6 cellular contexts compared by ENCODE assay signal in the genomic region with DNA sequence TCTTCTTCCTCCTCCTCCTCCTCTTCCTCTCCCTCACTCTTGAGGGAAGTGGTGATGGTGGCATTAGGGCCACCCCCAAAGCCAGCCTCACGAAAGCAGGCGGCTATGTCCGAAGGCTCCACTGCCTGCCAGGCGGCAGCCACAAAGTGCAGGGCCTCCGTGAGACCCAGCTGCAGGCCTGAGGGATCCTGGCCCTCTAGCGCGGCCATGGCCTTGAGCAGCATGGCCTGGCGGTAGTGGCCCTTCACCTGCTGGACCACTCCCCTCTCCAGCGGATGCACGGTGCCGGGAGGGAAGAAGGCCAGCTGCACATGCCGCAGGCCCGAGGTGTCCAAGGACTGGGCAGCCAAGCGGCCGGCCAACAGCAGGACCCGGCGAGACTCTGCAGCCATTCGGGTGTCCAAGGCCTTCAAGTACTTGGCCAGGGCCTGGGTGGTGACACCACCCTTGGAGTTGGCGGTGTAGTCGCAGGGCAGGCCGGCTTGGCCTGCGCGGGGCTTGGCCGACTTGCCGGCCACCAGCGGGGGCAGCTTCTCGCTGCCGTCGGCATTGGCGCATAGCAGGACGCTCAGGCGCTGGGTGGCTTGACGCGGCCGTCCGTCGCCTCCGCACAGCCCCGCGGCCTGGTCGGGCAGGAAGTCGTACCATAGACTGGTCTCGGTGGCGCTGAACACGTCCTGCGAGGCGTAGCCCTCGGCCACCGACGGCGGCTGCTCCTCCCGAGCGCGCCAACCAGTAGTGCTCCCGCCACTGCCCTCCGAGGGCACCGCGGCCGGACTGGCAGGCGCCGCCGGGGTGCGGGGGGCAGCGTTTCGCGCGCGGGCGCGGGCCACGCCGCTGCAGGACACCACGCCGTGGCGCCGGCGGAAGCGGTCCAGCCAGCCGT. TPM values are rescaled to one million over a fixed set of nuclear protein-coding genes. Genes with fewer than 3 reads are reported as not detected.
A peak's percentile ranks its signal among the peaks of the same experiment; 100 is the strongest.
DNase-seq lines count a peak whose midpoint lies in the region; ATAC-seq lines count a peak whose summit lies in the region.

No MANE protein-coding gene starts in this region.

- H3K4me3 Mint-ChIP-seq in naive thymus-derived CD8-positive, alpha-beta T cell, result peak overlapping the region in 7 of 10 donors; percentile 12 to 89 (median 69)

- peak overlapping the region in 7 of 10 donors; percentile 53 to 88 (median 69) for H3K27ac Mint-ChIP-seq in naive thymus-derived CD8-positive, alpha-beta T cell

- H3K36me3 ChIP-seq in HAP-1 (replicated peaks), result peaks cover 9% of the 10 kb centered on the region; the same call in 1 of the 2 replicates

- in situ Hi-C loops in HAP-1 (cut with MboI; ENCODE audit: low sequenced_read_pairs), result no loop called here

- ATAC-seq in naive thymus-derived CD8-positive, alpha-beta T cell, result no peak
- ATAC-seq in HG03159 (IDR thresholded peaks at IDR 0.05; ENCODE audit: unreplicated experiment) (no peak), HG03108 (IDR thresholded peaks at IDR 0.05; ENCODE audit: unreplicated experiment) (no peak)

- H3K9me3 Mint-ChIP-seq in naive thymus-derived CD8-positive, alpha-beta T cell, result no peaks in the 10 kb centered on the region

- peaks cover 8% of the 10 kb centered on the region for H3K4me1 ChIP-seq in HAP-1

- peaks cover 22 to 58% (median 51%) of the 10 kb centered on the region in 4 donors for H3K4me1 Mint-ChIP-seq in naive thymus-derived CD8-positive, alpha-beta T cell

- no peaks in the 10 kb centered on the region for H3K27me3 ChIP-seq in HAP-1 (ENCODE audit: low read depth)

- no peaks in the 10 kb centered on the region for H3K36me3 Mint-ChIP-seq in naive thymus-derived CD8-positive, alpha-beta T cell

- H3K4me3 ChIP-seq in HAP-1, result peak overlapping the region; percentile 39

- no peak for DNase-seq in HAP-1 (ENCODE audit: low spot score in 2 of 2)
- DNase-seq in astrocyte of the hippocampus (ENCODE audit: low read depth, low spot score), result peak; percentile 31
- DNase-seq in naive thymus-derived CD8-positive, alpha-beta T cell, result peak in 1 of 10 donors; percentile 17
- DNase-seq in stimulated activated CD4-positive, alpha-beta T cell treated with anti-CD3 and anti-CD28 coated beads, Interleukin-15, amount 100 ng/mL, for 24 hours, result no peak

- POLR2A ChIA-PET in naive thymus-derived CD8-positive, alpha-beta T cell (lab: Charles Lee), result interaction anchor here (0.5 to 6.4 kb wide), 11 partner anchors 8 to 300 kb away, joined by 3 to 52 read pairs (median 6); partner anchors contain the start of genes ADISSP and CDC25B

- no peaks in the 10 kb centered on the region for H3K9me3 ChIP-seq in HAP-1

- H3K27me3 Mint-ChIP-seq in naive thymus-derived CD8-positive, alpha-beta T cell, result no peaks in the 10 kb centered on the region

RNA-seq across cellular contexts. Expression of gene CENPB, which starts 1.1 kb away (rescaled TPM):
- total RNA-seq in naive thymus-derived CD8-positive, alpha-beta T cell, result 10 to 100 TPM; 45.8 to 48.6 TPM
- 1 to 10 TPM; 1.0 to 1.7 (median 1.4) TPM for polyA plus RNA-seq in naive thymus-derived CD8-positive, alpha-beta T cell

RNA-seq across cellular contexts. Expression of gene SPEF1, which starts 4.2 kb away (rescaled TPM):
- total RNA-seq in naive thymus-derived CD8-positive, alpha-beta T cell, result under 1 TPM in 1 of 2 experiments, not detected in 1; 0.33 TPM
- polyA plus RNA-seq in naive thymus-derived CD8-positive, alpha-beta T cell, result not detected

RNA-seq across cellular contexts. Expression of gene CDC25B, which starts 10.6 kb away (rescaled TPM):
- 100 to 1,000 TPM; 320 to 336 TPM for total RNA-seq in naive thymus-derived CD8-positive, alpha-beta T cell
- polyA plus RNA-seq in naive thymus-derived CD8-positive, alpha-beta T cell, result 10 to 100 TPM; 38.1 to 49.7 (median 42.0) TPM

RNA-seq across cellular contexts. Expression of gene ADISSP, which starts 17.9 kb away (rescaled TPM):
- total RNA-seq in naive thymus-derived CD8-positive, alpha-beta T cell, result 10 to 100 TPM; 19.5 to 19.6 TPM
- 10 to 100 TPM; 17.6 to 32.4 (median 22.2) TPM for polyA plus RNA-seq in naive thymus-derived CD8-positive, alpha-beta T cell

RNA-seq across cellular contexts. Expression of gene AP5S1, which starts 34.9 kb away (rescaled TPM):
- total RNA-seq in naive thymus-derived CD8-positive, alpha-beta T cell, result 10 to 100 TPM; 12.6 to 14.5 TPM
- 10 to 100 TPM; 10.1 to 21.8 (median 19.3) TPM for polyA plus RNA-seq in naive thymus-derived CD8-positive, alpha-beta T cell
